ENCODE assay signal across 18 cellular contexts in the genomic region with DNA sequence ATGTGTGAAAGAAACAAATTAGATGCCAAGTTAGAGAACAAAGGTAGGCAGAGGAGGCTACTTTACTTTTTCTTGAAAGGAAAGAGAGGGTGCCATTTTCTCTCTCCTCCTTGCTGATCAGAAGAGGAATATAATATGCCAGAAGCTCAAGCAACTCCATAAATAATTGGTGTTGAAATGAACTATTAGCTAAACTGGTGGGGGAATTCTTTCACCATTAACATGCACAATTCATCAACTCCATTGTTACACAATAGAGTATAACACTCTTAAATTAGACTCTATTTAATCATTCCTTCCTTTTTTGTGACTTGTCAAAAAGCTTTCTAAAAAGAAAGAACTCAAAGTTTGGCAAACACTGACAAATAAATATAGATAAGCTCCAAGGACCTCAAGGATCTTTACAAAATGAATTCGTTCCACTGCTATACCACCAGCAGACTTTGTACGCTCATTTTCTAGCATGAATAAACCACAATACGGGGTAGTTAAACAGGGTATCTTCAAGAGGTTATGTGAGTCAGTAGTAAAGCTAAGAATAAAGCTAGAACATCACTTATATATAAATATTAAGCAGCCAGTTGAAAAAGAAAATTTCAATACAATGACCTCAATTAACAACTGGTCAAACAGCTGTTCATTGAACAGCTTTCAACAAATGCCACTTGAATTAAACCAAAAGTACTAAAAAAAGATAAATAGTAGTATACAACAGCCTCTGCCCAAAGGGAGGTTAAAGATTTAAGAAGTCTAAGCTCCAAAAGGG.
"Had no signal": no experiment of that assay in that cellular context is flagged by ENCODE, and none has a peak within 500 bp of the region (broad histone marks: within the 10 kb centered on the region; RNA-seq: fewer than 3 reads in every experiment).

No MANE protein-coding gene starts in this region.

- H3K4me3 ChIP-seq: coronary artery, gastroesophageal sphincter, mucosa of descending colon, neural progenitor cell, tibial artery had no signal

- H3K36me3 ChIP-seq: brain microvascular endothelial cell, gastroesophageal sphincter, neural progenitor cell, tibial artery had no signal

- H3K4me1 ChIP-seq: neural progenitor cell had no signal

- DNase-seq: activated CD4-positive, alpha-beta T cell treated with anti-CD3 and anti-CD28 coated beads, Interleukin-2, amount 10 ng/mL, durations not matched to agents 7 days and 5 days; activated CD8-positive, alpha-beta T cell treated with anti-CD3 and anti-CD28 coated beads, Interleukin-2, amount 10 ng/mL, durations not matched to agents 7 days and 5 days; activated naive CD4-positive, alpha-beta T cell treated with Interleukin-2 at 50 U/mL for 16 hours; activated naive CD8-positive, alpha-beta T cell treated with anti-CD3 and anti-CD28 coated beads, Interleukin-2, amount 10 ng/mL, durations not matched to agents 7 days and 5 days; activated T-cell treated with anti-CD3 and anti-CD28 coated beads, Interleukin-2, amount 50 U/mL, for 24 hours; anterior cingulate cortex; brain microvascular endothelial cell; mesenchymal stem cell; mucosa of descending colon; naive thymus-derived CD4-positive, alpha-beta T cell; stimulated activated CD4-positive, alpha-beta T cell treated with anti-CD3 and anti-CD28 coated beads, Interleukin-12 subunit alpha, Interleukin-12 subunit beta, amount 100 ng/mL, for 4 hours; stimulated activated CD4-positive, alpha-beta T cell treated with anti-CD3 and anti-CD28 coated beads, Interleukin-1b, Interleukin-23, amount 100 ng/mL, for 48 hours; stimulated activated naive CD4-positive, alpha-beta T cell treated with Interleukin-2 at 50 U/mL for 16 hours; T1000; tibial artery had no signal

- ATAC-seq: activated CD8-positive, alpha-beta T cell treated with anti-CD3 and anti-CD28 coated beads, Interleukin-2, amount 10 ng/mL, durations not matched to agents 7 days and 5 days; gastroesophageal sphincter; mucosa of descending colon; naive thymus-derived CD4-positive, alpha-beta T cell had no signal

- H3K27ac ChIP-seq: brain microvascular endothelial cell, coronary artery, neural progenitor cell, tibial artery had no signal

- H2AFZ ChIP-seq: neural progenitor cell had no signal

- H3K4me2 ChIP-seq: neural progenitor cell had no signal

- H3K9ac ChIP-seq: neural progenitor cell had no signal

- H3K27me3 ChIP-seq: brain microvascular endothelial cell, gastroesophageal sphincter, neural progenitor cell, tibial artery had no signal

- H3K9me3 ChIP-seq: gastroesophageal sphincter, mucosa of descending colon, tibial artery had no signal
